ENCODE assay signal across 16 cellular contexts in genomic region chr3:46942079-46942478, GRCh38. TPM values are rescaled to one million over a fixed set of nuclear protein-coding genes. Genes with fewer than 3 reads are reported as not detected.
DNase-seq lines count a peak whose midpoint lies in the region; TF ChIP-seq lines count a peak whose summit lies in the region.
"Had no signal": no experiment of that assay in that cellular context is flagged by ENCODE, and none has a peak within 500 bp of the region (broad histone marks: within the 10 kb centered on the region; RNA-seq: fewer than 3 reads in every experiment).

No MANE protein-coding gene starts in this region.

- no peak for TF ChIP-seq POLR2A in thyroid gland (IDR thresholded peaks at IDR 0.05)

- H3K36me3 ChIP-seq in endodermal cell (ENCODE audit: control insufficient read depth, insufficient read depth, low read length) = peaks cover 52% of the 10 kb centered on the region
- peaks cover 22 to 23% of the 10 kb centered on the region in 2 donors for H3K36me3 ChIP-seq in muscle layer of duodenum (ENCODE audit: control insufficient read depth in 1 of 2, insufficient read depth in 2 of 2, low read length in 2 of 2)
- H3K36me3 ChIP-seq in thyroid gland = peaks cover 0 to 5% of the 10 kb centered on the region in 2 donors

- H3K27me3 ChIP-seq in endodermal cell (ENCODE audit: control insufficient read depth, insufficient read depth, low read length, poor library complexity, severe bottlenecking) (no peaks in the 10 kb centered on the region), muscle layer of duodenum (ENCODE audit: low read depth, low read length) (no peaks in the 10 kb centered on the region), thyroid gland (no peaks in the 10 kb centered on the region)
- H3K27me3 ChIP-seq: foreskin keratinocyte had no signal

- no peaks in the 10 kb centered on the region for H3K27me3 Mint-ChIP-seq in activated T-cell treated with anti-CD3 and anti-CD28 coated beads, Interleukin-2, amount 50 U/mL, for 24 hours
- H3K27me3 Mint-ChIP-seq in endodermal cell (ENCODE audit: insufficient read depth) = no peaks in the 10 kb centered on the region
- H3K27me3 Mint-ChIP-seq: activated naive CD8-positive, alpha-beta T cell treated with anti-CD3 and anti-CD28 coated beads, Interleukin-2, amount 50 U/mL, for 24 hours had no signal

- no peak overlapping the region for H3K4me3 ChIP-seq in endodermal cell (ENCODE audit: low read length)
- no peak overlapping the region for H3K4me3 ChIP-seq in muscle layer of duodenum (ENCODE audit: low read depth in 1 of 2, low read length in 2 of 2)
- H3K4me3 ChIP-seq in thyroid gland (replicated peaks in 1 of 3) = no peak overlapping the region

- peaks cover 86% of the 10 kb centered on the region for H3K36me3 Mint-ChIP-seq in activated T-cell treated with anti-CD3 and anti-CD28 coated beads, Interleukin-2, amount 50 U/mL, for 24 hours (ENCODE audit: low read depth)
- peaks cover 37% of the 10 kb centered on the region for H3K36me3 Mint-ChIP-seq in endodermal cell (ENCODE audit: low read depth)

- H3K27ac Mint-ChIP-seq in activated T-cell treated with anti-CD3 and anti-CD28 coated beads, Interleukin-2, amount 50 U/mL, for 24 hours = peak overlapping the region; percentile 69
- H3K27ac Mint-ChIP-seq in endodermal cell = peak overlapping the region; percentile 78
- H3K27ac Mint-ChIP-seq: activated T-cell treated with anti-CD3 and anti-CD28 coated beads, Interleukin-2, amount 50 U/mL, for 72 hours had no signal

- H3K4me1 Mint-ChIP-seq in activated T-cell treated with anti-CD3 and anti-CD28 coated beads, Interleukin-2, amount 50 U/mL, for 24 hours (ENCODE audit: low read depth) = peaks cover 59% of the 10 kb centered on the region
- H3K4me1 Mint-ChIP-seq in endodermal cell = peaks cover 67% of the 10 kb centered on the region

- no peak for DNase-seq in activated T-cell treated with anti-CD3 and anti-CD28 coated beads, Interleukin-2, amount 50 U/mL, for 24 hours
- DNase-seq in activated T-cell treated with anti-CD3 and anti-CD28 coated beads, Interleukin-2, amount 50 U/mL, for 1 hour = no peak
- DNase-seq in endodermal cell (no peak), thyroid gland (no peak), NCI-H2081 treated with DMSO at 0.1 percent for 48 hours (lab: John Stamatoyannopoulos, UW) (no peak), GF-D8 (lab: John Stamatoyannopoulos, UW) (no peak), amniotic stem cell (lab: John Stamatoyannopoulos, UW) (no peak)
- DNase-seq: activated CD4-positive, alpha-beta T cell treated with anti-CD3 and anti-CD28 coated beads, Interleukin-2, amount 50 U/mL, for 48 hours; activated naive CD8-positive, alpha-beta T cell treated with anti-CD3 and anti-CD28 coated beads, Interleukin-2, amount 50 U/mL, for 24 hours; activated T-cell treated with anti-CD3 and anti-CD28 coated beads, Interleukin-2, amount 50 U/mL, for 72 hours; caudate nucleus; foreskin keratinocyte; NCI-H1092 had no signal

- no peak overlapping the region for H3K4me3 Mint-ChIP-seq in activated T-cell treated with anti-CD3 and anti-CD28 coated beads, Interleukin-2, amount 50 U/mL, for 24 hours
- H3K4me3 Mint-ChIP-seq in endodermal cell = no peak overlapping the region
- H3K4me3 Mint-ChIP-seq: activated naive CD8-positive, alpha-beta T cell treated with anti-CD3 and anti-CD28 coated beads, Interleukin-2, amount 50 U/mL, for 24 hours; activated T-cell treated with anti-CD3 and anti-CD28 coated beads, Interleukin-2, amount 50 U/mL, for 72 hours had no signal

- intact Hi-C loops in thyroid gland (cut with DNase I) = no loop called here

- peaks cover 28% of the 10 kb centered on the region for H3K4me1 ChIP-seq in endodermal cell (ENCODE audit: control insufficient read depth, insufficient read depth, low read length)
- peaks cover 20 to 48% of the 10 kb centered on the region in 2 donors for H3K4me1 ChIP-seq in muscle layer of duodenum (ENCODE audit: control insufficient read depth in 1 of 2, insufficient read depth in 2 of 2, low read length in 2 of 2)
- H3K4me1 ChIP-seq in thyroid gland = peaks cover 48 to 79% of the 10 kb centered on the region in 2 donors

- no peak overlapping the region for H3K9ac ChIP-seq in endodermal cell (ENCODE audit: extremely low read depth, low read length, poor library complexity, severe bottlenecking)

- no peak overlapping the region for H3K27ac ChIP-seq in endodermal cell (ENCODE audit: low read depth, low read length)
- peak overlapping the region; percentile 83 for H3K27ac ChIP-seq in muscle layer of duodenum (ENCODE audit: low read length)
- H3K27ac ChIP-seq in thyroid gland = peak overlapping the region in 2 of 3 donors; percentile 82 to 87
- H3K27ac ChIP-seq: 22Rv1, C4-2B had no signal

- TF ChIP-seq CTCF in endodermal cell (conservative IDR thresholded peaks at IDR 0.05) (no peak), thyroid gland (IDR thresholded peaks at IDR 0.05) (no peak)

- no peaks in the 10 kb centered on the region for H3K9me3 ChIP-seq in endodermal cell (ENCODE audit: control insufficient read depth, low read length)
- H3K9me3 ChIP-seq in muscle layer of duodenum (ENCODE audit: control insufficient read depth in 1 of 2, low read length in 2 of 2) = no peaks in the 10 kb centered on the region
- no peaks in the 10 kb centered on the region for H3K9me3 ChIP-seq in thyroid gland

- 92 to 94% methylated on average over 7 of the region's 7 CpGs for WGBS in endodermal cell (ENCODE audit: insufficient coverage in 1 of 2, insufficient read length in 1 of 2), 2 experiments
- 86 to 90% methylated on average over 4 to 7 of the region's 7 CpGs for WGBS in thyroid gland, 2 donors

- no peaks in the 10 kb centered on the region for H3K9me3 Mint-ChIP-seq in activated T-cell treated with anti-CD3 and anti-CD28 coated beads, Interleukin-2, amount 50 U/mL, for 24 hours
- no peaks in the 10 kb centered on the region for H3K9me3 Mint-ChIP-seq in endodermal cell
- H3K9me3 Mint-ChIP-seq: activated naive CD8-positive, alpha-beta T cell treated with anti-CD3 and anti-CD28 coated beads, Interleukin-2, amount 50 U/mL, for 24 hours; activated T-cell treated with anti-CD3 and anti-CD28 coated beads, Interleukin-2, amount 50 U/mL, for 72 hours had no signal

RNA-seq across cellular contexts. Expression of gene CCDC12, which starts 34.5 kb away (rescaled TPM):
- 10 to 100 TPM; 46.7 to 47.8 TPM for total RNA-seq in endodermal cell
- polyA plus RNA-seq in endodermal cell (2013, experiment 1 of 2) = 44.4 TPM
- polyA plus RNA-seq in endodermal cell (2013, experiment 2 of 2) = 41.1 TPM
- total RNA-seq in thyroid gland = 10 to 100 TPM; 43.2 to 60.6 (median 51.8) TPM

RNA-seq across cellular contexts. Expression of gene NBEAL2, which starts 37.4 kb away (rescaled TPM):
- 10 to 100 TPM; 59.2 to 64.0 TPM for total RNA-seq in endodermal cell
- 22.9 TPM for polyA plus RNA-seq in endodermal cell (2013, experiment 1 of 2)
- 17.8 TPM for polyA plus RNA-seq in endodermal cell (2013, experiment 2 of 2)
- total RNA-seq in thyroid gland = 10 to 100 TPM; 19.4 to 38.6 (median 27.5) TPM
